Comparison of ENCODE assay signal across 31 cellular contexts in genomic region chr13:49279112-49279511, GRCh38. TPM values are rescaled to one million over a fixed set of nuclear protein-coding genes. Genes with fewer than 3 reads are reported as not detected.
"Had no signal": no experiment of that assay in that cellular context is flagged by ENCODE, and none has a peak within 500 bp of the region (broad histone marks: within the 10 kb centered on the region; RNA-seq: fewer than 3 reads in every experiment).

No MANE protein-coding gene starts in this region.

- H3K27ac ChIP-seq: esophagus squamous epithelium, lower lobe of right lung, prostate gland, right atrium auricular region, stomach, thyroid gland, vagina had no signal

- H3K36me3 ChIP-seq: prostate gland, right atrium auricular region had no signal

- FAIRE-seq: endometrium, keratinocyte had no signal

- H3K27me3 ChIP-seq: esophagus squamous epithelium, right atrium auricular region, stomach, thyroid gland, vagina had no signal

- H3K4me3 Mint-ChIP-seq: effector memory CD8-positive, alpha-beta T cell; natural killer cell; neural crest cell had no signal

- DNase-seq: cortex of kidney; effector memory CD8-positive, alpha-beta T cell; erythroblast; esophagus squamous epithelium; foreskin melanocyte; hypothalamus; left ventricle myocardium superior; lower lobe of right lung; natural killer cell; nucleus accumbens; stimulated activated CD4-positive, alpha-beta T cell treated with anti-CD3 and anti-CD28 coated beads, Interleukin-12 subunit alpha, Interleukin-12 subunit beta, amount 100 ng/mL, for 4 hours; stimulated activated CD4-positive, alpha-beta T cell treated with anti-CD3 and anti-CD28 coated beads, Interleukin-1b, Interleukin-23, amount 100 ng/mL, for 48 hours; stimulated activated CD4-positive, alpha-beta T cell treated with anti-CD3 and anti-CD28 coated beads, Interleukin-4, amount 100 ng/mL, for 1 hour; stimulated activated CD8-positive, alpha-beta memory T cell treated with anti-CD3 and anti-CD28 coated beads, Interleukin-4, amount 100 ng/mL, for 48 hours; stimulated activated naive CD4-positive, alpha-beta T cell; stomach; thyroid gland had no signal

- H3K36me3 Mint-ChIP-seq: natural killer cell had no signal

- H3K4me3 ChIP-seq: esophagus squamous epithelium, lower lobe of right lung, prostate gland, right atrium auricular region, smooth muscle cell, stomach, thyroid gland, vagina had no signal

- H3K4me1 Mint-ChIP-seq: natural killer cell, neural crest cell had no signal

- H3K4me1 ChIP-seq: esophagus squamous epithelium, lower lobe of right lung, prostate gland, right atrium auricular region, vagina had no signal

- H3K9me3 Mint-ChIP-seq: effector memory CD8-positive, alpha-beta T cell; natural killer cell; neural crest cell had no signal

- ATAC-seq: effector memory CD8-positive, alpha-beta T cell; left ventricle myocardium superior; lower lobe of right lung; natural killer cell; sciatic nerve had no signal

- H3K9me3 ChIP-seq: esophagus squamous epithelium, lower lobe of right lung, prostate gland, right atrium auricular region, stomach, thyroid gland, vagina had no signal

- H3K27ac Mint-ChIP-seq: effector memory CD8-positive, alpha-beta T cell; natural killer cell had no signal

- H3K27me3 Mint-ChIP-seq: effector memory CD8-positive, alpha-beta T cell had no signal

- H3K4me2 ChIP-seq: smooth muscle cell had no signal

RNA-seq across cellular contexts. Expression of gene MLNR, which starts 59.0 kb away (rescaled TPM):
- total RNA-seq: dermis microvascular lymphatic vessel endothelial cell, left ventricle myocardium superior, lower lobe of right lung, mononuclear cell, natural killer cell, neural crest cell, osteocyte, right atrium auricular region, sciatic nerve, smooth muscle cell, subcutaneous adipose tissue, temporal lobe, ureter, vagina had no signal
- polyA plus RNA-seq: keratinocyte, smooth muscle cell had no signal
